1 cellular context compared by ENCODE assay signal in genomic region chr20:63215101-63216040, GRCh38.
TF ChIP-seq lines count a peak whose summit lies in the region.

No MANE protein-coding gene starts in this region.

TF ChIP-seq in HepG2, 621 proteins besides CTCF, POLR2A, EP300 and RAD21 (continued from another document):
- peak; percentile 31; the same call in 1 of the 2 replicates for TF ChIP-seq GABPA (IDR thresholded peaks at IDR 0.05; ENCODE audit: low read depth, low read length)
- peak; percentile 69 for TF ChIP-seq GABPA (CRISPR knock-in tag; IDR thresholded peaks at IDR 0.05; ENCODE audit: low read depth)
- TF ChIP-seq ZNF740 (CRISPR knock-in tag; IDR thresholded peaks at IDR 0.05) = no peak
- peak; percentile 48; the same call in 1 of the 2 replicates for TF ChIP-seq ZSCAN21 (CRISPR knock-in tag; IDR thresholded peaks at IDR 0.05; ENCODE audit: borderline replicate concordance)
- TF ChIP-seq SIN3A (IDR thresholded peaks at IDR 0.05; ENCODE audit: borderline replicate concordance, low read depth, low read length) = peak; percentile 62; the same call in 1 of the 2 replicates
- no peak for TF ChIP-seq ZNF407 (CRISPR knock-in tag; IDR thresholded peaks at IDR 0.05; ENCODE audit: not compliant biosample characterization)
- TF ChIP-seq MAF1 (CRISPR knock-in tag; IDR thresholded peaks at IDR 0.05; ENCODE audit: borderline replicate concordance) = peak; percentile 66; the same call in 1 of the 2 replicates
- TF ChIP-seq MEIS1 (CRISPR knock-in tag; IDR thresholded peaks at IDR 0.05; ENCODE audit: borderline replicate concordance) = no peak
- no peak for TF ChIP-seq SP140L (CRISPR knock-in tag; IDR thresholded peaks at IDR 0.05; ENCODE audit: borderline replicate concordance)
- no peak for TF ChIP-seq LRRFIP1 (CRISPR knock-in tag; conservative IDR thresholded peaks at IDR 0.05)
- no peak for TF ChIP-seq RFX3 (CRISPR knock-in tag; IDR thresholded peaks at IDR 0.05)
- no peak; the same call in 1 of the 2 replicates for TF ChIP-seq NFKBIZ (CRISPR knock-in tag; IDR thresholded peaks at IDR 0.05)
- no peak for TF ChIP-seq MNT (IDR thresholded peaks at IDR 0.05)
- TF ChIP-seq MTERF4 (CRISPR knock-in tag; IDR thresholded peaks at IDR 0.05) = peak; percentile 86
- peak; percentile 32 for TF ChIP-seq TBX2 (CRISPR knock-in tag; IDR thresholded peaks at IDR 0.05; ENCODE audit: borderline replicate concordance)
- peak; percentile 58 for TF ChIP-seq POLR2G (IDR thresholded peaks at IDR 0.05; ENCODE audit: low read depth, low read length)
